Comparison of ENCODE assay signal across 20 cellular contexts in genomic region chr15:57994468-57995154, GRCh38.
DNase-seq lines count a peak whose midpoint lies in the region; ATAC-seq, FAIRE-seq and TF ChIP-seq lines count a peak whose summit lies in the region.
"Had no signal": no experiment of that assay in that cellular context is flagged by ENCODE, and none has a peak within 500 bp of the region (broad histone marks: within the 10 kb centered on the region; RNA-seq: fewer than 3 reads in every experiment).

No MANE protein-coding gene starts in this region.

- H3K27me3 ChIP-seq in endothelial cell of umbilical vein (ENCODE audit: control insufficient read depth in 2 of 2, insufficient read depth in 2 of 2, low read length in 2 of 2) (no peaks in the 10 kb centered on the region), pancreas (no peaks in the 10 kb centered on the region)
- H3K27me3 ChIP-seq: right atrium auricular region had no signal

- POLR2A ChIA-PET in endothelial cell of umbilical vein (lab: Charles Lee) = no interaction called here

- no peak overlapping the region for H3K4me3 ChIP-seq in endothelial cell of umbilical vein (replicated peaks in 1 of 3; ENCODE audit: insufficient read depth in 1 of 3, low read depth in 1 of 3, low read length in 3 of 3)
- no peak overlapping the region for H3K4me3 ChIP-seq in pancreas
- H3K4me3 ChIP-seq: lung, right atrium auricular region had no signal

- CTCF ChIA-PET in endothelial cell of umbilical vein (lab: Charles Lee) = interaction anchor here (0.7 to 3.7 kb wide), 11 partner anchors 8 to 244 kb away, joined by 3 to 14 read pairs (median 5); partner anchors contain the start of gene ALDH1A2

- FAIRE-seq in endothelial cell of umbilical vein (lab: Jason Lieb, UNC) = no peak
- peak; percentile 17 for FAIRE-seq in pancreas (lab: Jason Lieb, UNC)
- FAIRE-seq: TTC549 had no signal

- no peaks in the 10 kb centered on the region for H3K9me1 ChIP-seq in endothelial cell of umbilical vein (replicated peaks; ENCODE audit: control insufficient read depth, extremely low read depth, insufficient read depth, low read length)

- peak overlapping the region; percentile 39 for H2AFZ ChIP-seq in endothelial cell of umbilical vein (ENCODE audit: low read depth, low read length)

- H3K9me3 ChIP-seq in endothelial cell of umbilical vein (replicated peaks; ENCODE audit: control insufficient read depth, insufficient read depth, low read length) (no peaks in the 10 kb centered on the region), pancreas (no peaks in the 10 kb centered on the region)
- H3K9me3 ChIP-seq: right atrium auricular region had no signal

- no peak overlapping the region for H3K4me2 ChIP-seq in endothelial cell of umbilical vein (ENCODE audit: insufficient read depth, low read length)

- no peaks in the 10 kb centered on the region for H3K79me2 ChIP-seq in endothelial cell of umbilical vein (ENCODE audit: control insufficient read depth, insufficient read depth, low read length)

- peak in 2 of 4 donors; percentile 21 to 61 for ATAC-seq in pancreas
- no peak for ATAC-seq in GM19397 (IDR thresholded peaks at IDR 0.05; ENCODE audit: unreplicated experiment)
- ATAC-seq: activated CD4-positive, alpha-beta T cell treated with anti-CD3 and anti-CD28 coated beads for 36 hours; activated T-helper 17 cell treated with anti-CD3 and anti-CD28 coated beads, Interleukin-2, amount 50 U/mL, for 72 hours had no signal

- no peak overlapping the region for H3K9ac ChIP-seq in endothelial cell of umbilical vein (replicated peaks; ENCODE audit: extremely low read depth, insufficient read depth, low read length)

- dilution Hi-C loops in endothelial cell of umbilical vein (cut with MboI; ENCODE audit: extremely low pct_ligation_motif_present, low sequenced_read_pairs) = no loop called here

- H3K36me3 ChIP-seq in endothelial cell of umbilical vein (ENCODE audit: control insufficient read depth in 2 of 2, extremely low read depth in 1 of 2, insufficient read depth in 2 of 2, low read length in 2 of 2) (no peaks in the 10 kb centered on the region), pancreas (no peaks in the 10 kb centered on the region)
- H3K36me3 ChIP-seq: right atrium auricular region had no signal

- 58 to 59% methylated on average over 5 of the region's 5 CpGs for WGBS in pancreas, 2 donors

- TF ChIP-seq CTCF in endothelial cell of umbilical vein (IDR thresholded peaks at IDR 0.05; ENCODE audit: extremely low read depth in 1 of 2, insufficient read depth in 1 of 2, low read depth in 1 of 2, low read length in 2 of 2) (no peak), pancreas (IDR thresholded peaks at IDR 0.05) (no peak)

- intact Hi-C loops in endothelial cell of umbilical vein (cut with micrococcal nuclease) (no loop called here), pancreas (cut with DNase I) (no loop called here)

- peaks cover 9% of the 10 kb centered on the region for H3K4me1 ChIP-seq in endothelial cell of umbilical vein (ENCODE audit: control insufficient read depth, extremely low read depth, insufficient read depth, low read length)
- no peaks in the 10 kb centered on the region for H3K4me1 ChIP-seq in pancreas
- H3K4me1 ChIP-seq: right atrium auricular region had no signal

- TF ChIP-seq POLR2A in endothelial cell of umbilical vein (IDR thresholded peaks at IDR 0.05; ENCODE audit: low read depth, low read length) = no peak

- DNase-seq in NCI-H1417 (lab: John Stamatoyannopoulos, UW) (peak in 2 of 3 experiments; percentile 43 to 80), NCI-H1417 treated with DMSO at 0.1 percent for 48 hours (lab: John Stamatoyannopoulos, UW) (no peak), NCI-H345 treated with DMSO at 0.1 percent for 48 hours (lab: John Stamatoyannopoulos, UW; ENCODE audit: unreplicated experiment) (peak; percentile 43), endothelial cell of umbilical vein (ENCODE audit: low read depth, low spot score) (peak; percentile 81), pancreas (no peak), HuH-7 (ENCODE audit: low spot score) (no peak)
- DNase-seq in activated CD8-positive, alpha-beta memory T cell treated with anti-CD3 and anti-CD28 coated beads for 24 hours = no peak
- DNase-seq: activated CD4-positive, alpha-beta T cell treated with anti-CD3 and anti-CD28 coated beads for 36 hours; activated naive CD8-positive, alpha-beta T cell treated with anti-CD3 and anti-CD28 coated beads for 36 hours; COR-L47; endodermal cell; IMR-90; islet precursor cell; NCI-H446 had no signal

- no TSS peak for BruUV-seq in endothelial cell of umbilical vein (replicated peaks; lab: Mats Ljungman, UMichigan)

- no peaks in the 10 kb centered on the region for H4K20me1 ChIP-seq in endothelial cell of umbilical vein (replicated peaks; ENCODE audit: control insufficient read depth, extremely low read depth, insufficient read depth, low read length)

- H3K27ac ChIP-seq in endothelial cell of umbilical vein (ENCODE audit: insufficient read depth, low read depth, low read length) = no peak overlapping the region
- no peak overlapping the region for H3K27ac ChIP-seq in pancreas
- H3K27ac ChIP-seq: HL-60, right atrium auricular region had no signal

TF ChIP-seq in endothelial cell of umbilical vein, 7 proteins besides CTCF, POLR2A, EP300 and RAD21:
- TF ChIP-seq GATA2 (IDR thresholded peaks at IDR 0.05; ENCODE audit: insufficient read depth, insufficient read length, low read depth, low read length) (no peak), EZH2 (IDR thresholded peaks at IDR 0.05; ENCODE audit: borderline replicate concordance, low read depth, low read length, severe bottlenecking) (no peak), JUN (IDR thresholded peaks at IDR 0.05; ENCODE audit: borderline replicate concordance, insufficient read depth, insufficient read length, low read depth) (no peak), MAX (IDR thresholded peaks at IDR 0.05; ENCODE audit: insufficient read depth, insufficient read length) (no peak), POLR2AphosphoS5 (IDR thresholded peaks at IDR 0.05; ENCODE audit: insufficient read depth, low read depth, low read length) (no peak), MYC (IDR thresholded peaks at IDR 0.05; ENCODE audit: low read depth, low read length) (no peak), FOS (IDR thresholded peaks at IDR 0.05; ENCODE audit: borderline replicate concordance, insufficient read depth, low read length) (peak; percentile 33)

Comparison
In these comparisons a context has a peak if more than half of its experiments do, and no peak if none do; other contexts are left out.
1. DNase-seq: peak in NCI-H1417 (2 of 3), NCI-H345 treated with DMSO at 0.1 percent for 48 hours (single experiment) and endothelial cell of umbilical vein (single experiment); none in NCI-H1417 treated with DMSO at 0.1 percent for 48 hours (single experiment), pancreas (0 of 6), activated CD8-positive, alpha-beta memory T cell treated with anti-CD3 and anti-CD28 coated beads for 24 hours (single experiment) and HuH-7 (single experiment).